8 cellular contexts compared by ENCODE assay signal in genomic region chr5:36090033-36090432, GRCh38. TPM values are rescaled to one million over a fixed set of nuclear protein-coding genes. Genes with fewer than 3 reads are reported as not detected.
DNase-seq lines count a peak whose midpoint lies in the region; ATAC-seq and TF ChIP-seq lines count a peak whose summit lies in the region.

No MANE protein-coding gene starts in this region.

- no peak overlapping the region for H3K9ac ChIP-seq in neuronal stem cell (ENCODE audit: low read depth, low read length, poor library complexity)

- H3K4me3 ChIP-seq in neuronal stem cell (ENCODE audit: low read length in 2 of 2) = no peak overlapping the region

- peak overlapping the region; percentile 71 for H2AFZ ChIP-seq in neuronal stem cell (ENCODE audit: low read length)

- TF ChIP-seq CTCF in LNCAP (IDR thresholded peaks at IDR 0.05) = peak; percentile 60

- H3K4me3 Mint-ChIP-seq in activated T-helper 17 cell treated with anti-CD3 and anti-CD28 coated beads, Interleukin-2, amount 50 U/mL, for 72 hours = no peak overlapping the region

- no peaks in the 10 kb centered on the region for H3K4me1 ChIP-seq in neuronal stem cell (ENCODE audit: control insufficient read depth in 2 of 2, insufficient read depth in 1 of 2, low read depth in 1 of 2, low read length in 2 of 2)

- H3K27ac Mint-ChIP-seq in activated T-helper 17 cell treated with anti-CD3 and anti-CD28 coated beads, Interleukin-2, amount 50 U/mL, for 72 hours = no peak overlapping the region

- H3K27me3 ChIP-seq in neuronal stem cell (ENCODE audit: control insufficient read depth in 3 of 3, insufficient read depth in 3 of 3, low read depth in 1 of 3, low read length in 3 of 3) = no peaks in the 10 kb centered on the region

- no peak overlapping the region for H4K91ac ChIP-seq in neuronal stem cell (ENCODE audit: low read depth, low read length, poor library complexity)

- peak; percentile 74 for ATAC-seq in GM21737 (IDR thresholded peaks at IDR 0.05; ENCODE audit: unreplicated experiment)
- peak; percentile 28 for ATAC-seq in activated T-helper 17 cell treated with anti-CD3 and anti-CD28 coated beads, Interleukin-2, amount 50 U/mL, for 72 hours (replicated peaks)

- no peak overlapping the region for H2BK15ac ChIP-seq in neuronal stem cell (ENCODE audit: low read length)

- H3K4me1 Mint-ChIP-seq in activated T-helper 17 cell treated with anti-CD3 and anti-CD28 coated beads, Interleukin-2, amount 50 U/mL, for 72 hours = no peaks in the 10 kb centered on the region

- H3K18ac ChIP-seq in neuronal stem cell (ENCODE audit: low read length) = no peak overlapping the region

- no peaks in the 10 kb centered on the region for H3K9me3 ChIP-seq in neuronal stem cell (replicated peaks in 1 of 2; ENCODE audit: control insufficient read depth in 2 of 2, insufficient read depth in 1 of 2, low read depth in 1 of 2, low read length in 2 of 2)

- DNase-seq in NCI-H2081 (lab: John Stamatoyannopoulos, UW) = peak; percentile 30 to 47
- DNase-seq in NCI-H2081 treated with DMSO at 0.1 percent for 48 hours (lab: John Stamatoyannopoulos, UW) = no peak
- DNase-seq in neuronal stem cell (ENCODE audit: low spot score) = no peak
- DNase-seq in activated T-cell treated with anti-CD3 and anti-CD28 coated beads, Interleukin-2, amount 50 U/mL, for 1 hour = no peak
- DNase-seq in stimulated activated naive CD4-positive, alpha-beta T cell (lab: John Stamatoyannopoulos, UW) = no peak

- no peak overlapping the region for H3K14ac ChIP-seq in neuronal stem cell (ENCODE audit: low read length)

- peaks cover 4% of the 10 kb centered on the region for H3K9me3 Mint-ChIP-seq in activated T-helper 17 cell treated with anti-CD3 and anti-CD28 coated beads, Interleukin-2, amount 50 U/mL, for 72 hours

- no peak overlapping the region for H4K8ac ChIP-seq in neuronal stem cell (ENCODE audit: low read depth, low read length)

- no CpG with 5 or more reads among the region's 1 CpG for whole genome bisulfite sequencing in neuronal stem cell (ENCODE audit: extremely low coverage in 2 of 2, insufficient read length in 2 of 2, insufficient replicate concordance in 1 of 2), 2 donors

- H3K36me3 Mint-ChIP-seq in activated T-helper 17 cell treated with anti-CD3 and anti-CD28 coated beads, Interleukin-2, amount 50 U/mL, for 72 hours (ENCODE audit: low read depth) = no peaks in the 10 kb centered on the region

- H3K36me3 ChIP-seq in neuronal stem cell (replicated peaks in 1 of 2; ENCODE audit: control insufficient read depth in 2 of 2, insufficient read depth in 2 of 2, low read length in 2 of 2) = no peaks in the 10 kb centered on the region

- no peak overlapping the region for H2BK5ac ChIP-seq in neuronal stem cell (ENCODE audit: low read length)

- no peaks in the 10 kb centered on the region for H3K79me1 ChIP-seq in neuronal stem cell (ENCODE audit: low read depth, low read length)

- H3K27ac ChIP-seq in neuronal stem cell (replicated peaks; ENCODE audit: low read length) = no peak overlapping the region

- no peak overlapping the region for H2BK12ac ChIP-seq in neuronal stem cell (ENCODE audit: low read length)

- no peak overlapping the region for H3K23ac ChIP-seq in neuronal stem cell (ENCODE audit: low read depth, low read length, poor library complexity)

- H2AK5ac ChIP-seq in neuronal stem cell (ENCODE audit: low read depth, low read length) = no peak overlapping the region

- no peak overlapping the region for H2BK120ac ChIP-seq in neuronal stem cell (ENCODE audit: low read depth, low read length)

- peaks cover 4% of the 10 kb centered on the region for H3K27me3 Mint-ChIP-seq in activated T-helper 17 cell treated with anti-CD3 and anti-CD28 coated beads, Interleukin-2, amount 50 U/mL, for 72 hours

- H3K4me2 ChIP-seq in neuronal stem cell (ENCODE audit: insufficient read depth, low read length, poor library complexity, severe bottlenecking) = no peak overlapping the region

- H3K4ac ChIP-seq in neuronal stem cell (ENCODE audit: low read length) = no peak overlapping the region

RNA-seq across cellular contexts. Expression of gene UGT3A2, which starts 23.4 kb away (rescaled TPM):
- total RNA-seq in activated T-helper 17 cell treated with anti-CD3 and anti-CD28 coated beads, Interleukin-2, amount 50 U/mL, for 72 hours = under 1 TPM in 1 of 2 donors, not detected in 1; 0.28 TPM
- polyA plus RNA-seq in neuronal stem cell (2013, experiment 1 of 2) = 4.3 TPM
- 4.0 TPM for polyA plus RNA-seq in neuronal stem cell (2013, experiment 2 of 2)

Comparison
In these comparisons a context has a peak if more than half of its experiments do, and no peak if none do; other contexts are left out.
1. DNase-seq: peak in NCI-H2081 (2 of 2); none in NCI-H2081 treated with DMSO at 0.1 percent for 48 hours (single experiment), neuronal stem cell (single experiment), activated T-cell treated with anti-CD3 and anti-CD28 coated beads, Interleukin-2, amount 50 U/mL, for 1 hour (single experiment) and stimulated activated naive CD4-positive, alpha-beta T cell (0 of 6).